1 cellular context compared by ENCODE assay signal in genomic region chr5:163565931-163566608, GRCh38.
A peak's percentile ranks its signal among the peaks of the same experiment; 100 is the strongest.
TF ChIP-seq lines count a peak whose summit lies in the region.

No MANE protein-coding gene starts in this region.

TF ChIP-seq in HepG2, 621 proteins besides CTCF, POLR2A, EP300 and RAD21 (continued from another document and continues in another):
- TF ChIP-seq NFAT5 (CRISPR knock-in tag; IDR thresholded peaks at IDR 0.05), result no peak
- no peak for TF ChIP-seq PBX3 (CRISPR knock-in tag; IDR thresholded peaks at IDR 0.05; ENCODE audit: borderline replicate concordance)
- TF ChIP-seq NONO (IDR thresholded peaks at IDR 0.05), result no peak
- TF ChIP-seq NONO (CRISPR knock-in tag; conservative IDR thresholded peaks at IDR 0.05), result peak; percentile 47; the same call in 1 of the 2 replicates
- no peak for TF ChIP-seq IRX3 (CRISPR knock-in tag; IDR thresholded peaks at IDR 0.05; ENCODE audit: borderline replicate concordance, low read depth)
- 0 out of 2 replicates have a peak, but pooled peaks have one; percentile 35 for TF ChIP-seq THRA (CRISPR knock-in tag; IDR thresholded peaks at IDR 0.05; ENCODE audit: borderline replicate concordance)
- no peak for TF ChIP-seq ARNT2 (CRISPR knock-in tag; IDR thresholded peaks at IDR 0.05; ENCODE audit: low read depth)
- TF ChIP-seq SKIL (CRISPR knock-in tag; IDR thresholded peaks at IDR 0.05; ENCODE audit: borderline replicate concordance), result peak; percentile 25; the same call in 1 of the 2 replicates
- no peak for TF ChIP-seq RARG (CRISPR knock-in tag; IDR thresholded peaks at IDR 0.05; ENCODE audit: low read depth)
- TF ChIP-seq ZNF431 (CRISPR knock-in tag; IDR thresholded peaks at IDR 0.05; ENCODE audit: borderline replicate concordance, low read depth), result no peak
- TF ChIP-seq ETV5 (CRISPR knock-in tag; IDR thresholded peaks at IDR 0.05; ENCODE audit: borderline replicate concordance), result peak; percentile 80; the same call in 1 of the 2 replicates
- TF ChIP-seq MZF1 (CRISPR knock-in tag; IDR thresholded peaks at IDR 0.05; ENCODE audit: borderline replicate concordance), result no peak
- no peak for TF ChIP-seq ZNF333 (CRISPR knock-in tag; IDR thresholded peaks at IDR 0.05; ENCODE audit: borderline replicate concordance)
- 0 out of 2 replicates have a peak, but pooled peaks have one; percentile 20 for TF ChIP-seq TFDP2 (CRISPR knock-in tag; IDR thresholded peaks at IDR 0.05)
- no peak for TF ChIP-seq JUNB (CRISPR knock-in tag; IDR thresholded peaks at IDR 0.05; ENCODE audit: borderline replicate concordance)
- TF ChIP-seq YEATS2 (CRISPR knock-in tag; IDR thresholded peaks at IDR 0.05; ENCODE audit: borderline replicate concordance), result no peak
- no peak for TF ChIP-seq TAF15 (IDR thresholded peaks at IDR 0.05; ENCODE audit: low read depth, low read length, poor library complexity, severe bottlenecking)
- peak; percentile 46 for TF ChIP-seq SALL1 (CRISPR knock-in tag; IDR thresholded peaks at IDR 0.05)
- TF ChIP-seq ZFP82 (CRISPR knock-in tag; IDR thresholded peaks at IDR 0.05; ENCODE audit: borderline replicate concordance), result no peak
- no peak for TF ChIP-seq FOXP1 (IDR thresholded peaks at IDR 0.05)
- TF ChIP-seq FOXP1 (CRISPR knock-in tag; IDR thresholded peaks at IDR 0.05), result peak; percentile 50
- 0 out of 2 replicates have a peak, but pooled peaks have one; percentile 59 for TF ChIP-seq ZNF547 (CRISPR knock-in tag; IDR thresholded peaks at IDR 0.05)
- no peak for TF ChIP-seq TP53 (CRISPR knock-in tag; conservative IDR thresholded peaks at IDR 0.05)
- TF ChIP-seq ZNF766 (CRISPR knock-in tag; IDR thresholded peaks at IDR 0.05; ENCODE audit: borderline replicate concordance), result peak; percentile 63; the same call in 1 of the 2 replicates
- no peak for TF ChIP-seq MNT (IDR thresholded peaks at IDR 0.05)
- TF ChIP-seq SOX6 (IDR thresholded peaks at IDR 0.05), result no peak
- TF ChIP-seq SOX6 (CRISPR knock-in tag; IDR thresholded peaks at IDR 0.05), result peak; percentile 72
- TF ChIP-seq KLF6 (CRISPR knock-in tag; IDR thresholded peaks at IDR 0.05), result no peak
- TF ChIP-seq SALL2 (CRISPR knock-in tag; IDR thresholded peaks at IDR 0.05), result no peak
- TF ChIP-seq ZBTB8A (CRISPR knock-in tag; IDR thresholded peaks at IDR 0.05; ENCODE audit: borderline replicate concordance, low read depth), result no peak
- TF ChIP-seq ZNF550 (CRISPR knock-in tag; IDR thresholded peaks at IDR 0.05; ENCODE audit: borderline replicate concordance), result no peak
- TF ChIP-seq, protein P1, sequence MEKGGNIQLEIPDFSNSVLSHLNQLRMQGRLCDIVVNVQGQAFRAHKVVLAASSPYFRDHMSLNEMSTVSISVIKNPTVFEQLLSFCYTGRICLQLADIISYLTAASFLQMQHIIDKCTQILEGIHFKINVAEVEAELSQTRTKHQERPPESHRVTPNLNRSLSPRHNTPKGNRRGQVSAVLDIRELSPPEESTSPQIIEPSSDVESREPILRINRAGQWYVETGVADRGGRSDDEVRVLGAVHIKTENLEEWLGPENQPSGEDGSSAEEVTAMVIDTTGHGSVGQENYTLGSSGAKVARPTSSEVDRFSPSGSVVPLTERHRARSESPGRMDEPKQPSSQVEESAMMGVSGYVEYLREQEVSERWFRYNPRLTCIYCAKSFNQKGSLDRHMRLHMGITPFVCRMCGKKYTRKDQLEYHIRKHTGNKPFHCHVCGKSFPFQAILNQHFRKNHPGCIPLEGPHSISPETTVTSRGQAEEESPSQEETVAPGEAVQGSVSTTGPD (CRISPR knock-in tag; IDR thresholded peaks at IDR 0.05), result no peak
- no peak for TF ChIP-seq HNF1A (IDR thresholded peaks at IDR 0.05; ENCODE audit: low read depth)
- no peak for TF ChIP-seq HNF1A (CRISPR knock-in tag; IDR thresholded peaks at IDR 0.05; ENCODE audit: borderline replicate concordance)
- TF ChIP-seq MTERF4 (CRISPR knock-in tag; IDR thresholded peaks at IDR 0.05), result no peak
- no peak for TF ChIP-seq RELA (CRISPR knock-in tag; IDR thresholded peaks at IDR 0.05)
- TF ChIP-seq KDM4B (CRISPR knock-in tag; IDR thresholded peaks at IDR 0.05), result no peak
- TF ChIP-seq DDIT3 (CRISPR knock-in tag; IDR thresholded peaks at IDR 0.05), result no peak
- no peak for TF ChIP-seq PAX8 (CRISPR knock-in tag; IDR thresholded peaks at IDR 0.05; ENCODE audit: borderline replicate concordance)
- no peak for TF ChIP-seq MAZ (IDR thresholded peaks at IDR 0.05; ENCODE audit: borderline replicate concordance, low read depth, low read length)
- TF ChIP-seq MAZ (CRISPR knock-in tag; IDR thresholded peaks at IDR 0.05; ENCODE audit: low read depth), result no peak
